9 cellular contexts compared by ENCODE assay signal in the genomic region with DNA sequence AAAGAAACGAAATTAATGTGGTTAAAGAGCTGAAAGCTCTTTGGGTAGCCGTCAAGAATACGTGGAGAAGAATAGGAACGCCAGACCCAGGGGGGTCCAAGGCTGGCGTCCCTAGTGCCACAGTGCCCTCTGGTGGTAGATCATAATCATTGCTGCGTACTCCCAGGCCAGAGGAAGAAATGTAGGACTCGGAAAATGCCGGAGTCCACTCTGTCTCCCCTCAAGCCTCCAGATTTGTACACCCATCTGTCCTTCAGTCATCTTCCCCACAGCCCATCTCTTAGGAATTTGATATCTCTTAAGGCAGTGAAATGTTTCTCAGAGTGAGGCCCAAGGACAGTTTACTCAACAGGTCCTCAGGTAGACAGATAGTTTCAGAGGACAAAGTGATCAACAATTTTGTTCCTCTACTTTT. TPM values are rescaled to one million over a fixed set of nuclear protein-coding genes. Genes with fewer than 3 reads are reported as not detected.
DNase-seq lines count a peak whose midpoint lies in the region; ATAC-seq and TF ChIP-seq lines count a peak whose summit lies in the region.
"Had no signal": no experiment of that assay in that cellular context is flagged by ENCODE, and none has a peak within 500 bp of the region (broad histone marks: within the 10 kb centered on the region; RNA-seq: fewer than 3 reads in every experiment).

No MANE protein-coding gene starts in this region.

- peaks cover 2% of the 10 kb centered on the region for H3K9me3 Mint-ChIP-seq in neural crest cell

- no peaks in the 10 kb centered on the region for H3K9me3 ChIP-seq in suprapubic skin

- H3K27ac Mint-ChIP-seq in neural crest cell (ENCODE audit: unreplicated experiment) = no peak overlapping the region

- H3K4me1 Mint-ChIP-seq in neural crest cell = peaks cover 13% of the 10 kb centered on the region

- H3K27me3 ChIP-seq in suprapubic skin = no peaks in the 10 kb centered on the region

- TF ChIP-seq EP300 in suprapubic skin (IDR thresholded peaks at IDR 0.05) = no peak

- TF ChIP-seq CTCF in neural crest cell (conservative IDR thresholded peaks at IDR 0.05) (peak; percentile 100), suprapubic skin (IDR thresholded peaks at IDR 0.05) (peak; percentile 86 to 97)

- ATAC-seq in GM19328 (IDR thresholded peaks at IDR 0.05; ENCODE audit: unreplicated experiment) = no peak

- peaks cover 19% of the 10 kb centered on the region for H3K4me1 ChIP-seq in suprapubic skin

- no peak overlapping the region for H3K27ac ChIP-seq in suprapubic skin

- WGBS in suprapubic skin = under 1% methylated on average over 8 of the region's 8 CpGs

- H3K4me3 Mint-ChIP-seq in neural crest cell = peak overlapping the region; percentile 22

- H3K36me3 Mint-ChIP-seq in neural crest cell (ENCODE audit: low read depth) = peaks cover 3% of the 10 kb centered on the region

- no peaks in the 10 kb centered on the region for H3K36me3 ChIP-seq in suprapubic skin

- peaks cover 25% of the 10 kb centered on the region for H3K27me3 Mint-ChIP-seq in neural crest cell (ENCODE audit: low read depth)

- DNase-seq in GM03348 (ENCODE audit: low spot score) = peak; percentile 91
- peak in 49 of 76 experiments; percentile 4 to 70 (median 29) for DNase-seq in HUDEP-2 (lab: John Stamatoyannopoulos, UW; ENCODE audit: unreplicated experiment in 76 of 76)
- DNase-seq in OCI-M1 (lab: John Stamatoyannopoulos, UW) = peak; percentile 80
- peak; percentile 42 for DNase-seq in activated T-cell treated with anti-CD3 and anti-CD28 coated beads for 48 hours (ENCODE audit: low read depth)
- peak; percentile 64 for DNase-seq in fibroblast of gingiva (ENCODE audit: low read depth)
- peak; percentile 81 for DNase-seq in neural crest cell (ENCODE audit: low read depth, low spot score)
- DNase-seq in suprapubic skin (ENCODE audit: low spot score in 2 of 2) = peak in 1 of 2 donors; percentile 75

- no peak overlapping the region for H3K4me3 ChIP-seq in suprapubic skin

- TF ChIP-seq POLR2A in suprapubic skin (IDR thresholded peaks at IDR 0.05) = no peak

RNA-seq across cellular contexts. Expression of gene PLEKHG6, which starts 25.4 kb away (rescaled TPM):
- total RNA-seq in neural crest cell (0.47 and 0.55 TPM in 2 replicates), suprapubic skin (10 to 100 TPM; 12.4 to 29.9 (median 27.8) TPM)
- total RNA-seq: glomerular endothelial cell had no signal

RNA-seq across cellular contexts. Expression of gene TNFRSF1A, which starts 56.8 kb away (rescaled TPM):
- total RNA-seq in neural crest cell (41.5 and 47.7 TPM in 2 replicates), suprapubic skin (100 to 1,000 TPM; 276 to 352 (median 281) TPM)
